In genomic region chr3:128503751-128504532, GRCh38 we compare ENCODE assay signal across 27 cellular contexts. TPM values are rescaled to one million over a fixed set of nuclear protein-coding genes. Genes with fewer than 3 reads are reported as not detected.
"Had no signal": no experiment of that assay in that cellular context is flagged by ENCODE, and none has a peak within 500 bp of the region (broad histone marks: within the 10 kb centered on the region; RNA-seq: fewer than 3 reads in every experiment).

No MANE protein-coding gene starts in this region.

- H3K4me3 ChIP-seq: left lung, ovary, prostate gland, right atrium auricular region, tibial artery had no signal

- DNase-seq: activated B cell treated with CpG ODN at 0.5 μM for 24 hours; activated CD4-positive, alpha-beta memory T cell treated with anti-CD3 and anti-CD28 coated beads for 36 hours; activated CD4-positive, alpha-beta T cell treated with anti-CD3 and anti-CD28 coated beads for 4 hours; activated naive CD4-positive, alpha-beta T cell treated with Interleukin-2 at 50 U/mL for 16 hours; activated naive CD8-positive, alpha-beta T cell treated with anti-CD3 and anti-CD28 coated beads for 36 hours; activated T-cell treated with anti-CD3 and anti-CD28 coated beads, Interleukin-2, amount 50 U/mL, for 1 hour; central memory CD4-positive, alpha-beta T cell; effector memory CD8-positive, alpha-beta T cell; hippocampal formation; kidney glomerular epithelial cell; left lung; midbrain; natural killer cell; stimulated activated CD4-positive, alpha-beta T cell treated with anti-CD3 and anti-CD28 coated beads, Interleukin-1b, Interleukin-23, amount 100 ng/mL, for 48 hours; substantia nigra; tibial artery had no signal

- H3K27ac ChIP-seq: left lung, ovary, prostate gland, right atrium auricular region, tibial artery had no signal

- H3K36me3 Mint-ChIP-seq: activated CD4-positive, alpha-beta memory T cell treated with anti-CD3 and anti-CD28 coated beads for 36 hours; activated naive CD8-positive, alpha-beta T cell treated with anti-CD3 and anti-CD28 coated beads for 36 hours; natural killer cell had no signal

- H3K4me1 ChIP-seq: left lung, prostate gland, right atrium auricular region, tibial artery had no signal

- H3K9me3 ChIP-seq: ovary, prostate gland, right atrium auricular region had no signal

- ATAC-seq: effector memory CD8-positive, alpha-beta T cell; esophagus mucosa; left lung; natural killer cell had no signal

- H3K9me3 Mint-ChIP-seq: activated B cell treated with CpG ODN at 0.5 μM for 24 hours; activated CD4-positive, alpha-beta memory T cell treated with anti-CD3 and anti-CD28 coated beads for 36 hours; activated naive CD8-positive, alpha-beta T cell treated with anti-CD3 and anti-CD28 coated beads for 36 hours; effector memory CD8-positive, alpha-beta T cell; natural killer cell; stimulated activated naive CD8-positive, alpha-beta T cell treated with anti-CD3 and anti-CD28 coated beads, Interleukin-15, Interleukin-2, amounts not matched to agents 100 ng/mL and 50 ng/mL, for 24 hours had no signal

- H3K27ac Mint-ChIP-seq: activated B cell treated with CpG ODN at 0.5 μM for 24 hours; activated CD4-positive, alpha-beta memory T cell treated with anti-CD3 and anti-CD28 coated beads for 36 hours; activated naive CD8-positive, alpha-beta T cell treated with anti-CD3 and anti-CD28 coated beads for 36 hours; effector memory CD8-positive, alpha-beta T cell; natural killer cell; stimulated activated naive CD8-positive, alpha-beta T cell treated with anti-CD3 and anti-CD28 coated beads, Interleukin-15, Interleukin-2, amounts not matched to agents 100 ng/mL and 50 ng/mL, for 24 hours had no signal

- FAIRE-seq: astrocyte, frontal cortex had no signal

- H3K4me1 Mint-ChIP-seq: activated B cell treated with CpG ODN at 0.5 μM for 24 hours; activated naive CD8-positive, alpha-beta T cell treated with anti-CD3 and anti-CD28 coated beads for 36 hours; natural killer cell had no signal

- H3K27me3 ChIP-seq: ovary, right atrium auricular region had no signal

- H3K36me3 ChIP-seq: left lung, ovary, prostate gland, right atrium auricular region, tibial artery had no signal

- H3K4me3 Mint-ChIP-seq: activated B cell treated with CpG ODN at 0.5 μM for 24 hours; activated CD4-positive, alpha-beta memory T cell treated with anti-CD3 and anti-CD28 coated beads for 36 hours; activated naive CD8-positive, alpha-beta T cell treated with anti-CD3 and anti-CD28 coated beads for 36 hours; effector memory CD8-positive, alpha-beta T cell; natural killer cell; stimulated activated naive CD8-positive, alpha-beta T cell treated with anti-CD3 and anti-CD28 coated beads, Interleukin-15, Interleukin-2, amounts not matched to agents 100 ng/mL and 50 ng/mL, for 24 hours had no signal

RNA-seq across cellular contexts. Expression of gene GATA2, which starts 10.9 kb away (rescaled TPM):
- total RNA-seq: activated B cell treated with CpG ODN at 0.5 μM for 24 hours; activated CD4-positive, alpha-beta memory T cell treated with anti-CD3 and anti-CD28 coated beads for 36 hours had no signal

RNA-seq across cellular contexts. Expression of gene DNAJB8, which starts 37.3 kb away (rescaled TPM):
- total RNA-seq: activated B cell treated with CpG ODN at 0.5 μM for 24 hours; activated CD4-positive, alpha-beta memory T cell treated with anti-CD3 and anti-CD28 coated beads for 36 hours; activated naive CD8-positive, alpha-beta T cell treated with anti-CD3 and anti-CD28 coated beads for 36 hours; astrocyte; dermis microvascular lymphatic vessel endothelial cell; endothelial cell of umbilical vein; esophagus mucosa; frontal cortex; left lung; natural killer cell; ovary; right atrium auricular region; skeletal muscle tissue; T-helper 1 cell treated with Interleukin-12 subunit alpha and Interleukin-12 subunit beta and Interleukin-4 antibody, amounts not matched to agents 30 ng/mL and 1 ng/mL, for 36 hours had no signal
- polyA plus RNA-seq: endothelial cell of umbilical vein, ovary had no signal
